Comparison of ENCODE assay signal across 8 cellular contexts in genomic region chr1:91844862-91845528, GRCh38. TPM values are rescaled to one million over a fixed set of nuclear protein-coding genes. Genes with fewer than 3 reads are reported as not detected.
DNase-seq lines count a peak whose midpoint lies in the region; ATAC-seq, FAIRE-seq and TF ChIP-seq lines count a peak whose summit lies in the region.

No MANE protein-coding gene starts in this region.

- DNase-seq in HTR-8/SVneo (ENCODE audit: insufficient read length, low spot score) (peak; percentile 57), chondrocyte (ENCODE audit: low spot score) (no peak), left lobe of liver (ENCODE audit: low spot score) (no peak), KG1 (lab: John Stamatoyannopoulos, UW) (no peak), NCI-H1436 (lab: John Stamatoyannopoulos, UW) (no peak)
- DNase-seq in activated CD4-positive, alpha-beta T cell treated with anti-CD3 and anti-CD28 coated beads for 1 hour, result no peak

- peak overlapping the region in 1 of 5 donors; percentile 55 for H3K9ac ChIP-seq in subcutaneous abdominal adipose tissue (ENCODE audit: low read length in 5 of 5)

- TF ChIP-seq CTCF in chondrocyte (IDR thresholded peaks at IDR 0.05), result peak; percentile 15

- peak overlapping the region; percentile 95 for H3K27ac ChIP-seq in subcutaneous abdominal adipose tissue (ENCODE audit: low read depth, low read length)

- H3K9me3 Mint-ChIP-seq in chondrocyte (ENCODE audit: low read depth), result peaks cover 13% of the 10 kb centered on the region

- H3K27me3 Mint-ChIP-seq in chondrocyte (ENCODE audit: low read depth), result no peaks in the 10 kb centered on the region

- H3K9me3 ChIP-seq in subcutaneous abdominal adipose tissue (ENCODE audit: control insufficient read depth in 5 of 5, low read length in 5 of 5), result peaks cover 0 to 5% (median 0%) of the 10 kb centered on the region in 5 donors

- FAIRE-seq in HTR-8/SVneo (lab: Jason Lieb, UNC), result no peak

- H3K4me3 Mint-ChIP-seq in chondrocyte (ENCODE audit: unreplicated experiment), result no peak overlapping the region

- ATAC-seq in left lobe of liver, result peak; percentile 63
- ATAC-seq in HG02642 (IDR thresholded peaks at IDR 0.05; ENCODE audit: poor library complexity, unreplicated experiment), result no peak

- H3K4me1 Mint-ChIP-seq in chondrocyte (ENCODE audit: low read depth), result peaks cover 15% of the 10 kb centered on the region

- no peak overlapping the region for H3K27ac Mint-ChIP-seq in chondrocyte (ENCODE audit: unreplicated experiment)

- H3K4me3 ChIP-seq in subcutaneous abdominal adipose tissue (ENCODE audit: low read depth in 1 of 5, low read length in 5 of 5), result no peak overlapping the region

- no peaks in the 10 kb centered on the region for H3K36me3 ChIP-seq in subcutaneous abdominal adipose tissue (ENCODE audit: control insufficient read depth in 5 of 5, insufficient read depth in 5 of 5, low read length in 5 of 5)

- no peaks in the 10 kb centered on the region for H3K27me3 ChIP-seq in subcutaneous abdominal adipose tissue (ENCODE audit: control insufficient read depth in 5 of 5, insufficient read depth in 4 of 5, low read length in 5 of 5)

- H3K36me3 Mint-ChIP-seq in chondrocyte (ENCODE audit: low read depth), result peaks cover 2% of the 10 kb centered on the region

- H3K4me1 ChIP-seq in subcutaneous abdominal adipose tissue (ENCODE audit: control insufficient read depth in 5 of 5, insufficient read depth in 5 of 5, low read length in 5 of 5), result peaks cover 7 to 35% (median 24%) of the 10 kb centered on the region in 5 donors

RNA-seq across cellular contexts. Expression of gene TGFBR3, which starts 41.0 kb away (rescaled TPM):
- total RNA-seq in chondrocyte, result 0.80 to 2.8 TPM (median 1.4 TPM) in 3 replicates
- total RNA-seq in left lobe of liver, result 9.3 TPM
